Comparison of ENCODE assay signal across 8 cellular contexts in the genomic region with DNA sequence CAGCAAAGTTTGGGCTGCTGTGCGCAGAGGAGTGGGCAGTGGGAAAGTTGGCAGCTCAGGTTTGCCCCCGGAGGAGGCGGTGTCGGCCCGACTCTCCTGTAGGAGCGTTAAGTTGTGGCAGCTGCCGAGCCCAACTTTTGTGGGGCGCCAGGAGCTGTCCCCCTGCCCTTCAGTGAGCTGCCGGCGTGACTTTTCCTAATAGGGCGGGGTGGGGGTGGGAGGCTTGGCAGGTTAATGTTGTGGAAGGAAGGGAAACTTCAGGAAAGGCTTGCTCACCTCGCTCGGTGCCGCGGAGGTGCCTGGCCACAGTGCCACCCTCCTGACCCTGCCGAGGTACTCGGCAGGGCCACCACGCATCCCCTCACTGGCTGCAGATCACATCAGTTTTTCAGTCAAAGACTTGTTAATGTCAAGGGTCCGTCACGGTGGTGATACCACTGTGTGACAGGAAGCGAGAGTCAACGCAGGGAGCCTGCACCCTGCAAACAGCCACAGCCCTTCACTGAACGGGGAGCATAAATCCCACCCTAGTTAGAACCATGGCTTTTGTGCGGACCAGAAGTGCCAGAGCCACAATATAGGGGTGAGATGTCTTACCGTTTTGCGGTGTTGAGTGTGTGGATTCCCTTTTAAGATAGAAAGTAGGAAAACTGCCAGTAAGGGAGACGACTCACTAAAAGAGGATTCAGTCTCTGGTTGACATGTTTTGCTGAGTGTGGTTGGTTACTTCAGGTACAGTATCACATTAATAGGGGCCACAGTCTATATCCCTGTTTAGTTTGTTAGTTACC. TPM values are rescaled to one million over a fixed set of nuclear protein-coding genes. Genes with fewer than 3 reads are reported as not detected.
DNase-seq lines count a peak whose midpoint lies in the region; ATAC-seq and TF ChIP-seq lines count a peak whose summit lies in the region.

No MANE protein-coding gene starts in this region.

- peak; percentile 34 to 66 (median 39) for DNase-seq in CD4-positive, alpha-beta memory T cell
- DNase-seq in HPDE6-E6E7 (ENCODE audit: extremely low spot score): peak; percentile 10
- DNase-seq in cardiac fibroblast (ENCODE audit: low read depth in 2 of 2): peak in 1 of 2 donors; percentile 39
- DNase-seq in stimulated activated CD4-positive, alpha-beta T cell treated with anti-CD3 and anti-CD28 coated beads, Interleukin-2, amount 100 ng/mL, for 24 hours: peak; percentile 53 to 58
- no peak for DNase-seq in NCI-H2227 treated with DMSO at 0.1 percent for 48 hours (lab: John Stamatoyannopoulos, UW)

- peak overlapping the region; percentile 60 to 90 for H3K4me3 ChIP-seq in CD4-positive, alpha-beta memory T cell (ENCODE audit: low read length in 2 of 2)
- H3K4me3 ChIP-seq in cardiac fibroblast (replicated peaks in 1 of 2; ENCODE audit: low read depth in 2 of 2, low read length in 2 of 2): peak overlapping the region; percentile 84 to 85

- H3K36me3 ChIP-seq in CD4-positive, alpha-beta memory T cell (ENCODE audit: insufficient read depth, low read length): no peaks in the 10 kb centered on the region

- CTCF ChIA-PET in CD4-positive, alpha-beta memory T cell (lab: Charles Lee; ENCODE audit: partially characterized antibody): interaction anchor here (0.7 to 4.8 kb wide), 18 partner anchors 12 to 78 kb away, joined by 3 to 26 read pairs (median 4); a partner anchor contains a TSS

- peak; percentile 19 for ATAC-seq in GM19467 (IDR thresholded peaks at IDR 0.05; ENCODE audit: unreplicated experiment)

- H3K4me1 Mint-ChIP-seq in CD4-positive, alpha-beta memory T cell: peaks cover 48 to 85% (median 61%) of the 10 kb centered on the region in 4 donors

- H3K27me3 Mint-ChIP-seq in CD4-positive, alpha-beta memory T cell: no peaks in the 10 kb centered on the region

- H3K27ac ChIP-seq in CD4-positive, alpha-beta memory T cell (ENCODE audit: low read depth, low read length): peak overlapping the region; percentile 83
- H3K27ac ChIP-seq in VCaP (peak overlapping the region; percentile 95), layer of hippocampus (ENCODE audit: low read depth, low read length) (peak overlapping the region; percentile 98)

- no peaks in the 10 kb centered on the region for H3K27me3 ChIP-seq in CD4-positive, alpha-beta memory T cell (ENCODE audit: insufficient read depth, low read length)
- H3K27me3 ChIP-seq in layer of hippocampus (ENCODE audit: control insufficient read depth, insufficient read depth, low read length): no peaks in the 10 kb centered on the region

- H3K9me3 ChIP-seq in CD4-positive, alpha-beta memory T cell (ENCODE audit: control insufficient read depth in 1 of 2, low read length in 2 of 2): no peaks in the 10 kb centered on the region

- peak; percentile 14; the same call in 1 of the 2 replicates for TF ChIP-seq CTCF in VCaP (conservative IDR thresholded peaks at IDR 0.05)
- no peak for TF ChIP-seq CTCF in cardiac fibroblast (IDR thresholded peaks at IDR 0.05; ENCODE audit: low read depth, low read length)

- intact Hi-C loops in CD4-positive, alpha-beta memory T cell (cut with micrococcal nuclease): loop anchor here (1.0 to 10.0 kb wide), 4 partner anchors 22 to 1382 kb away; a partner anchor contains a TSS

- H3K9me3 Mint-ChIP-seq in CD4-positive, alpha-beta memory T cell: peaks cover 0 to 4% (median 0%) of the 10 kb centered on the region in 8 donors

- H3K36me3 Mint-ChIP-seq in CD4-positive, alpha-beta memory T cell: peaks cover 7 to 20% of the 10 kb centered on the region in 2 donors

- H3K4me1 ChIP-seq in CD4-positive, alpha-beta memory T cell (ENCODE audit: insufficient read depth, low read length): peaks cover 72% of the 10 kb centered on the region

- POLR2A ChIA-PET in CD4-positive, alpha-beta memory T cell (lab: Charles Lee; ENCODE audit: partially characterized antibody): interaction anchor here (0.6 to 7.8 kb wide), 47 partner anchors 9 to 1993 kb away, joined by 3 to 110 read pairs (median 6); a partner anchor contains a TSS

- H3K27ac Mint-ChIP-seq in CD4-positive, alpha-beta memory T cell: peak overlapping the region; percentile 91 to 96 (median 93)

- peak overlapping the region; percentile 88 to 98 (median 94) for H3K4me3 Mint-ChIP-seq in CD4-positive, alpha-beta memory T cell

RNA-seq across cellular contexts. Expression of a gene that starts 0.7 kb away (rescaled TPM):
- total RNA-seq in CD4-positive, alpha-beta memory T cell: 10 to 100 TPM; 92.5 to 97.3 TPM
- polyA plus RNA-seq in CD4-positive, alpha-beta memory T cell: 10 to 100 TPM; 23.5 to 38.6 TPM
